Comparison of ENCODE assay signal across 10 cellular contexts in genomic region chr22:25172153-25172552, GRCh38. TPM values are rescaled to one million over a fixed set of nuclear protein-coding genes. Genes with fewer than 3 reads are reported as not detected.
DNase-seq lines count a peak whose midpoint lies in the region; ATAC-seq and TF ChIP-seq lines count a peak whose summit lies in the region.
"Had no signal": no experiment of that assay in that cellular context is flagged by ENCODE, and none has a peak within 500 bp of the region (broad histone marks: within the 10 kb centered on the region; RNA-seq: fewer than 3 reads in every experiment).

No MANE protein-coding gene starts in this region.

- 77% methylated on average over 5 of the region's 5 CpGs for WGBS in mesenchymal stem cell

- H3K4me3 Mint-ChIP-seq in T-helper 17 cell (no peak overlapping the region), glutamatergic neuron (ENCODE audit: unreplicated experiment) (no peak overlapping the region)
- H3K4me3 Mint-ChIP-seq in effector memory CD8-positive, alpha-beta T cell, result no peak overlapping the region
- H3K4me3 Mint-ChIP-seq: dendritic cell treated with granulocyte-macrophage colony-stimulating factor and Interleukin-4, amounts not matched to agents 40 ng/mL and 50 ng/mL, for 4 days had no signal

- no peak overlapping the region for H4K91ac ChIP-seq in mesenchymal stem cell (ENCODE audit: low read length)

- no peak overlapping the region for H3K27ac Mint-ChIP-seq in T-helper 17 cell
- no peak overlapping the region for H3K27ac Mint-ChIP-seq in effector memory CD8-positive, alpha-beta T cell
- H3K27ac Mint-ChIP-seq in glutamatergic neuron (ENCODE audit: unreplicated experiment), result no peak overlapping the region
- H3K27ac Mint-ChIP-seq: dendritic cell treated with granulocyte-macrophage colony-stimulating factor and Interleukin-4, amounts not matched to agents 40 ng/mL and 50 ng/mL, for 4 days had no signal

- H3K4me1 Mint-ChIP-seq in T-helper 17 cell (no peaks in the 10 kb centered on the region), glutamatergic neuron (ENCODE audit: low read depth, unreplicated experiment) (peaks cover 5% of the 10 kb centered on the region)
- no peaks in the 10 kb centered on the region for H3K4me1 Mint-ChIP-seq in effector memory CD8-positive, alpha-beta T cell (ENCODE audit: low read depth in 2 of 2)

- DNase-seq in GM19238 (ENCODE audit: insufficient read length, low spot score) (peak; percentile 42), T-helper 17 cell (no peak), SKM-1 (lab: John Stamatoyannopoulos, UW; ENCODE audit: unreplicated experiment) (no peak), amygdala (lab: John Stamatoyannopoulos, UW) (no peak), glutamatergic neuron (no peak), mesenchymal stem cell (no peak)
- peak in 2 of 3 experiments; percentile 3 to 9 for DNase-seq in effector memory CD8-positive, alpha-beta T cell
- DNase-seq in stimulated activated CD4-positive, alpha-beta T cell treated with anti-CD3 and anti-CD28 coated beads, Interleukin-15, amount 100 ng/mL, for 24 hours, result peak; percentile 43

- no peak overlapping the region for H2AFZ ChIP-seq in mesenchymal stem cell (ENCODE audit: low read depth, low read length)

- ATAC-seq in T-helper 17 cell, result peak; percentile 45
- no peak for ATAC-seq in effector memory CD8-positive, alpha-beta T cell (replicated peaks)

- no peak overlapping the region for H3K4ac ChIP-seq in mesenchymal stem cell (ENCODE audit: low read depth in 1 of 2, low read length in 2 of 2)

- H2AK5ac ChIP-seq in mesenchymal stem cell (ENCODE audit: low read length, severe bottlenecking), result no peak overlapping the region

- H3K27me3 Mint-ChIP-seq in T-helper 17 cell (no peaks in the 10 kb centered on the region), glutamatergic neuron (ENCODE audit: unreplicated experiment) (peaks cover 8% of the 10 kb centered on the region)
- no peaks in the 10 kb centered on the region for H3K27me3 Mint-ChIP-seq in effector memory CD8-positive, alpha-beta T cell
- H3K27me3 Mint-ChIP-seq: dendritic cell treated with granulocyte-macrophage colony-stimulating factor and Interleukin-4, amounts not matched to agents 40 ng/mL and 50 ng/mL, for 4 days had no signal

- H3K14ac ChIP-seq in mesenchymal stem cell (ENCODE audit: low read length in 2 of 2), result no peak overlapping the region

- no peaks in the 10 kb centered on the region for H3K79me1 ChIP-seq in mesenchymal stem cell (replicated peaks; ENCODE audit: low read length, poor library complexity, severe bottlenecking)

- no peak overlapping the region for H2BK120ac ChIP-seq in mesenchymal stem cell (ENCODE audit: low read depth, low read length)

- H3K4me1 ChIP-seq in mesenchymal stem cell (ENCODE audit: control insufficient read depth, insufficient read depth, low read depth, low read length), result no peaks in the 10 kb centered on the region

- H3K9me3 Mint-ChIP-seq in effector memory CD8-positive, alpha-beta T cell, result no peaks in the 10 kb centered on the region
- no peaks in the 10 kb centered on the region for H3K9me3 Mint-ChIP-seq in glutamatergic neuron (ENCODE audit: unreplicated experiment)
- H3K9me3 Mint-ChIP-seq: dendritic cell treated with granulocyte-macrophage colony-stimulating factor and Interleukin-4, amounts not matched to agents 40 ng/mL and 50 ng/mL, for 4 days had no signal

- H3K9ac ChIP-seq in mesenchymal stem cell (ENCODE audit: low read length), result no peak overlapping the region

- no peak overlapping the region for H3K23ac ChIP-seq in mesenchymal stem cell (ENCODE audit: low read length in 2 of 2)

- no peak overlapping the region for H3K4me2 ChIP-seq in mesenchymal stem cell (ENCODE audit: low read length, poor library complexity, severe bottlenecking)

- H2BK12ac ChIP-seq in mesenchymal stem cell (ENCODE audit: low read length in 2 of 2), result no peak overlapping the region

- no peak overlapping the region for H2BK15ac ChIP-seq in mesenchymal stem cell (ENCODE audit: low read depth, poor library complexity, severe bottlenecking)

- H3K36me3 Mint-ChIP-seq in T-helper 17 cell (ENCODE audit: low read depth), result no peaks in the 10 kb centered on the region
- peaks cover 17% of the 10 kb centered on the region for H3K36me3 Mint-ChIP-seq in effector memory CD8-positive, alpha-beta T cell (ENCODE audit: insufficient read depth)
- no peaks in the 10 kb centered on the region for H3K36me3 Mint-ChIP-seq in glutamatergic neuron (ENCODE audit: unreplicated experiment)

- H3K27ac ChIP-seq in mesenchymal stem cell (ENCODE audit: low read length, poor library complexity, severe bottlenecking), result no peak overlapping the region
- H3K27ac ChIP-seq: HL-60 had no signal

- H2BK5ac ChIP-seq in mesenchymal stem cell (ENCODE audit: low read depth, low read length, poor library complexity, severe bottlenecking), result no peak overlapping the region

- H3K27me3 ChIP-seq in mesenchymal stem cell (ENCODE audit: control insufficient read depth in 1 of 2, insufficient read depth in 1 of 2, low read length in 2 of 2), result no peaks in the 10 kb centered on the region

- no peak for TF ChIP-seq CTCF in glutamatergic neuron (IDR thresholded peaks at IDR 0.05; ENCODE audit: partially characterized antibody, unreplicated experiment)

- H4K8ac ChIP-seq in mesenchymal stem cell (ENCODE audit: low read length), result no peak overlapping the region

- H3K9me3 ChIP-seq in T-helper 17 cell (ENCODE audit: control insufficient read depth, low read length, poor library complexity, severe bottlenecking), result no peaks in the 10 kb centered on the region
- no peaks in the 10 kb centered on the region for H3K9me3 ChIP-seq in mesenchymal stem cell (ENCODE audit: control insufficient read depth, low read length)

- H3K18ac ChIP-seq in mesenchymal stem cell (ENCODE audit: low read depth in 1 of 2, low read length in 2 of 2), result no peak overlapping the region

- no peak overlapping the region for H3K4me3 ChIP-seq in mesenchymal stem cell (ENCODE audit: insufficient read depth in 1 of 2, low read depth in 1 of 2, low read length in 2 of 2)

- peaks cover 17 to 22% of the 10 kb centered on the region in 2 experiments for H3K36me3 ChIP-seq in mesenchymal stem cell (ENCODE audit: control insufficient read depth in 1 of 2, insufficient read depth in 2 of 2, low read depth in 1 of 2, low read length in 2 of 2)

RNA-seq across cellular contexts. Expression of gene CRYBB3, which starts 27.5 kb away (rescaled TPM):
- not detected for total RNA-seq in T-helper 17 cell
- not detected for total RNA-seq in glutamatergic neuron (ENCODE audit: unreplicated experiment)
- not detected for polyA plus RNA-seq in mesenchymal stem cell (2013, experiment 1 of 2)
- not detected for polyA plus RNA-seq in mesenchymal stem cell (2013, experiment 2 of 2)

RNA-seq across cellular contexts. Expression of gene CRYBB2, which starts 47.3 kb away (rescaled TPM):
- not detected for total RNA-seq in T-helper 17 cell
- not detected for total RNA-seq in glutamatergic neuron (ENCODE audit: unreplicated experiment)
- polyA plus RNA-seq in mesenchymal stem cell (2013, experiment 1 of 2), result not detected
- 0.07 TPM for polyA plus RNA-seq in mesenchymal stem cell (2013, experiment 2 of 2)

Comparison
In these comparisons a context has a peak if more than half of its experiments do, and no peak if none do; other contexts are left out.
1. DNase-seq: peak in GM19238 (single experiment), effector memory CD8-positive, alpha-beta T cell (2 of 3) and stimulated activated CD4-positive, alpha-beta T cell treated with anti-CD3 and anti-CD28 coated beads, Interleukin-15, amount 100 ng/mL, for 24 hours (single experiment); none in T-helper 17 cell (0 of 3), SKM-1 (single experiment), amygdala (0 of 56), glutamatergic neuron (single experiment) and mesenchymal stem cell (single experiment).